ENCODE assay signal across 1 cellular context in the genomic region with DNA sequence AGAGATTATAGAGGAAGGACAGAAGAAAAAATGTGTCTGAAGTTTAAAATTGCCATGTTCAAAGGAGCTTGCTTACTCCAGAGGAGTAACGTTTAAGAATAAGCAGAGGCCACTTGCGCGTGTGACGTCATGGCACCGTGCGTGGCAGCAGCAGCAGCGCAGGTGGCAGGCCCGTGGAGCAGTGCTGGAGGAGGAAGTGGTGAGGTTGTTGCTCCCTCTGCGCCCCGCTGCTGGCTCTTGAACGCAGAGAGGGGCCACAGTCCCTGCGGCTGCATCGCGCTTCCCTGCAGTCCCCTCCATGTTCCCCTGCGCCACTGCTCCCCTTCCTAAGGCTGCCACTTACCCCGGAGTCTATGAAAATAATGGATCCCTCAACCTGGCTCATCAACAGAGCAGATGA.
TF ChIP-seq lines count a peak whose summit lies in the region.

No MANE protein-coding gene starts in this region.

TF ChIP-seq in GM23338, 12 proteins besides CTCF, POLR2A, EP300 and RAD21 (continued from another document):
- TF ChIP-seq, protein P1, sequence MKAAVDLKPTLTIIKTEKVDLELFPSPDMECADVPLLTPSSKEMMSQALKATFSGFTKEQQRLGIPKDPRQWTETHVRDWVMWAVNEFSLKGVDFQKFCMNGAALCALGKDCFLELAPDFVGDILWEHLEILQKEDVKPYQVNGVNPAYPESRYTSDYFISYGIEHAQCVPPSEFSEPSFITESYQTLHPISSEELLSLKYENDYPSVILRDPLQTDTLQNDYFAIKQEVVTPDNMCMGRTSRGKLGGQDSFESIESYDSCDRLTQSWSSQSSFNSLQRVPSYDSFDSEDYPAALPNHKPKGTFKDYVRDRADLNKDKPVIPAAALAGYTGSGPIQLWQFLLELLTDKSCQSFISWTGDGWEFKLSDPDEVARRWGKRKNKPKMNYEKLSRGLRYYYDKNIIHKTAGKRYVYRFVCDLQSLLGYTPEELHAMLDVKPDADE (IDR thresholded peaks at IDR 0.05): no peak
